ENCODE assay signal across 8 cellular contexts in the genomic region with DNA sequence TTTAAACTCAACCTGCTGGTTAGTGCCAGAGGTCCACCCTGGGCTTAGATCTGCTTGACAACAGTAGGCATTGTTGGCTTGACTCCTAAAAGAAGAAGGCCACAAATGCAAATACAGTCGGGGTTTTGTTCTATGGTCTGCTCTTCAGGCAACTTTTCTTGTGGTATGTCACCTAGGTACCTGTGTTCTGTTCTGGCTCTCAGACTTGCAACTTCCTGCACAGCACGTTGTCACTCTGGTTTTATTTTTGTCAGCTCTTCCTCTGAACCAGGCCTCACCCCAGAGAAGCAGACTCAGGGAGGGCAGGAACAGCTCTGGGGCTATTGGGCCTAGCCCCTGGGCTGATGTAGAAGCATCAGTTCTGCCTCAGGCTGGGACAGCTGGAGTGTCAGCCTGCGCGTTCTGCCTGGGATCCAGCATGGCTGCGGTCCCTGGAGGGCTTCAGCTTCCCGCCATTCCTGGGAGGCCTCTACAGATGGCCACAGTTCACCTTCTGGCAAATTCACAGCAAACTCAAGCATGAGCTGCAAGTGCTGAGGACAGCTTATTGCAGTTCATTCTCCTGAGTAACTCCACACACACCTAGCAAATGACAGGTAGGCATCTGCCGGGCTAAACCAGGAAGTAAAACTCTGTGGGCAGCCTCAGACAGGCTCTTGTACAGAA. TPM values are rescaled to one million over a fixed set of nuclear protein-coding genes. Genes with fewer than 3 reads are reported as not detected.
A peak's percentile ranks its signal among the peaks of the same experiment; 100 is the strongest.
DNase-seq lines count a peak whose midpoint lies in the region; ATAC-seq, FAIRE-seq and TF ChIP-seq lines count a peak whose summit lies in the region.

No MANE protein-coding gene starts in this region.

- no peaks in the 10 kb centered on the region for H3K27me3 ChIP-seq in neural progenitor cell

- H2AFZ ChIP-seq in neural progenitor cell (replicated peaks): peak overlapping the region; percentile 13

- no peak overlapping the region for H3K4me3 ChIP-seq in neural progenitor cell

- peak; percentile 91 for FAIRE-seq in GM12891 (lab: Jason Lieb, UNC)

- H3K36me3 ChIP-seq in KOPT-K1 (ENCODE audit: insufficient read depth, low read length) (no peaks in the 10 kb centered on the region), neural progenitor cell (no peaks in the 10 kb centered on the region)

- TF ChIP-seq POLR2A in GM12891 (IDR thresholded peaks at IDR 0.05; ENCODE audit: low read depth, low read length): no peak

- H3K79me2 ChIP-seq in neural progenitor cell (ENCODE audit: low read depth): no peaks in the 10 kb centered on the region

- H3K4me1 Mint-ChIP-seq in activated naive CD8-positive, alpha-beta T cell treated with anti-CD3 and anti-CD28 coated beads for 36 hours: peaks cover 82% of the 10 kb centered on the region
- H3K4me1 Mint-ChIP-seq in neural progenitor cell (peaks cover 40% of the 10 kb centered on the region), endothelial cell (ENCODE audit: unreplicated experiment) (peaks cover 14% of the 10 kb centered on the region)

- H3K4me3 Mint-ChIP-seq in activated naive CD8-positive, alpha-beta T cell treated with anti-CD3 and anti-CD28 coated beads for 36 hours: peak overlapping the region; percentile 35
- H3K4me3 Mint-ChIP-seq in neural progenitor cell (no peak overlapping the region), endothelial cell (ENCODE audit: unreplicated experiment) (no peak overlapping the region)

- H3F3A ChIP-seq in neural progenitor cell (ENCODE audit: low read depth): no peaks in the 10 kb centered on the region

- H3K9me3 ChIP-seq in KOPT-K1 (ENCODE audit: insufficient read depth, low read length, poor library complexity, severe bottlenecking) (peaks cover 4% of the 10 kb centered on the region), neural progenitor cell (ENCODE audit: low read depth) (no peaks in the 10 kb centered on the region)

- H3K9me3 Mint-ChIP-seq in activated naive CD8-positive, alpha-beta T cell treated with anti-CD3 and anti-CD28 coated beads for 36 hours: peaks cover 6% of the 10 kb centered on the region
- H3K9me3 Mint-ChIP-seq in neural progenitor cell (no peaks in the 10 kb centered on the region), endothelial cell (ENCODE audit: unreplicated experiment) (no peaks in the 10 kb centered on the region)

- H3K4me2 ChIP-seq in neural progenitor cell: no peak overlapping the region

- H3K27ac ChIP-seq in KOPT-K1 (ENCODE audit: low read depth, low read length, poor library complexity, severe bottlenecking) (peak overlapping the region; percentile 43), neural progenitor cell (no peak overlapping the region)

- TF ChIP-seq CTCF in neural progenitor cell (IDR thresholded peaks at IDR 0.05): no peak
- TF ChIP-seq CTCF in endothelial cell (IDR thresholded peaks at IDR 0.05; ENCODE audit: unreplicated experiment): no peak

- no peaks in the 10 kb centered on the region for H4K20me1 ChIP-seq in neural progenitor cell (ENCODE audit: low read depth)

- H3K27ac Mint-ChIP-seq in activated naive CD8-positive, alpha-beta T cell treated with anti-CD3 and anti-CD28 coated beads for 36 hours: peak overlapping the region; percentile 95
- H3K27ac Mint-ChIP-seq in neural progenitor cell (peak overlapping the region; percentile 43), endothelial cell (ENCODE audit: unreplicated experiment) (no peak overlapping the region)

- ATAC-seq in GM21447 (IDR thresholded peaks at IDR 0.05; ENCODE audit: unreplicated experiment) (peak; percentile 46), Right ventricle myocardium inferior (no peak)

- no peak overlapping the region for H3K9ac ChIP-seq in neural progenitor cell

- peaks cover 14% of the 10 kb centered on the region for H3K4me1 ChIP-seq in neural progenitor cell

- intact Hi-C loops in Right ventricle myocardium inferior (cut with DNase I): no loop called here

- DNase-seq in GM12891 (ENCODE audit: insufficient read length, low spot score) (no peak), neural progenitor cell (ENCODE audit: low spot score) (no peak), globus pallidus (ENCODE audit: low spot score) (no peak), endothelial cell (ENCODE audit: low spot score) (no peak), Right ventricle myocardium inferior (ENCODE audit: missing footprints) (no peak)
- no peak for DNase-seq in activated naive CD8-positive, alpha-beta T cell treated with anti-CD3 and anti-CD28 coated beads for 36 hours

- H3K27me3 Mint-ChIP-seq in activated naive CD8-positive, alpha-beta T cell treated with anti-CD3 and anti-CD28 coated beads for 36 hours: no peaks in the 10 kb centered on the region
- peaks cover 2% of the 10 kb centered on the region for H3K27me3 Mint-ChIP-seq in neural progenitor cell (ENCODE audit: insufficient read depth, low read depth)
- peaks cover 1% of the 10 kb centered on the region for H3K27me3 Mint-ChIP-seq in endothelial cell (ENCODE audit: unreplicated experiment)

- peaks cover 11% of the 10 kb centered on the region for H3K36me3 Mint-ChIP-seq in activated naive CD8-positive, alpha-beta T cell treated with anti-CD3 and anti-CD28 coated beads for 36 hours
- H3K36me3 Mint-ChIP-seq in neural progenitor cell (no peaks in the 10 kb centered on the region), endothelial cell (ENCODE audit: low read depth, unreplicated experiment) (no peaks in the 10 kb centered on the region)

TF ChIP-seq in GM12891, 5 proteins besides CTCF, POLR2A, EP300 and RAD21:
- TF ChIP-seq POLR2AphosphoS5 (IDR thresholded peaks at IDR 0.05; ENCODE audit: low read depth, low read length) (no peak), TAF1 (IDR thresholded peaks at IDR 0.05; ENCODE audit: low read depth, low read length) (no peak; the same call in 1 of the 2 replicates), POU2F2 (IDR thresholded peaks at IDR 0.05; ENCODE audit: low read depth, low read length) (peak; percentile 77; the same call in 1 of the 2 replicates), SPI1 (IDR thresholded peaks at IDR 0.05; ENCODE audit: low read depth, low read length) (peak; percentile 18; the same call in 1 of the 2 replicates), PAX5 (IDR thresholded peaks at IDR 0.05; ENCODE audit: insufficient read depth, low read length, severe bottlenecking) (no peak)

RNA-seq across cellular contexts. Expression of a gene that starts 11.0 kb away (rescaled TPM):
- 287 TPM for polyA plus RNA-seq in GM12891 (2012; ENCODE audit: low read depth, missing spikeins)
- total RNA-seq in activated naive CD8-positive, alpha-beta T cell treated with anti-CD3 and anti-CD28 coated beads for 36 hours: 100 to 1,000 TPM; 125 TPM
- total RNA-seq in neural progenitor cell (ENCODE audit: low replicate concordance): 57.7 and 106 TPM in 2 replicates
- total RNA-seq in endothelial cell (ENCODE audit: unreplicated experiment): 50.4 TPM
- total RNA-seq in Right ventricle myocardium inferior: 71.6 TPM

RNA-seq across cellular contexts. Expression of a gene that starts 58.3 kb away (rescaled TPM):
- polyA plus RNA-seq in GM12891 (2012; ENCODE audit: low read depth, missing spikeins): 19.9 TPM
- total RNA-seq in activated naive CD8-positive, alpha-beta T cell treated with anti-CD3 and anti-CD28 coated beads for 36 hours: 10 to 100 TPM; 35.6 to 37.1 TPM
- total RNA-seq in neural progenitor cell (ENCODE audit: low replicate concordance) (27.8 and 58.4 TPM in 2 replicates), endothelial cell (ENCODE audit: unreplicated experiment) (23.6 TPM), Right ventricle myocardium inferior (19.0 TPM)

RNA-seq across cellular contexts. Expression of a gene that starts 58.7 kb away (rescaled TPM):
- 24.4 TPM for polyA plus RNA-seq in GM12891 (2012; ENCODE audit: low read depth, missing spikeins)
- 10 to 100 TPM; 45.1 to 46.1 TPM for total RNA-seq in activated naive CD8-positive, alpha-beta T cell treated with anti-CD3 and anti-CD28 coated beads for 36 hours
- total RNA-seq in neural progenitor cell (ENCODE audit: low replicate concordance) (42.1 and 54.9 TPM in 2 replicates), endothelial cell (ENCODE audit: unreplicated experiment) (48.9 TPM), Right ventricle myocardium inferior (44.2 TPM)
